ENCODE assay signal across 8 cellular contexts in genomic region chr4:108492816-108493595, GRCh38.
DNase-seq lines count a peak whose midpoint lies in the region; ATAC-seq, FAIRE-seq and TF ChIP-seq lines count a peak whose summit lies in the region.

No MANE protein-coding gene starts in this region.

- H3K27me3 Mint-ChIP-seq in naive thymus-derived CD4-positive, alpha-beta T cell = peaks cover 0 to 3% (median 0%) of the 10 kb centered on the region in 5 donors

- no peak overlapping the region for H3K27ac ChIP-seq in naive thymus-derived CD4-positive, alpha-beta T cell (ENCODE audit: low read depth, low read length)

- H3K9me3 Mint-ChIP-seq in naive thymus-derived CD4-positive, alpha-beta T cell = peaks cover 3 to 46% (median 12%) of the 10 kb centered on the region in 11 donors

- ATAC-seq in naive thymus-derived CD4-positive, alpha-beta T cell = peak; percentile 27
- ATAC-seq in HG03571 (IDR thresholded peaks at IDR 0.05; ENCODE audit: unreplicated experiment) (no peak), GM21723 (IDR thresholded peaks at IDR 0.05; ENCODE audit: unreplicated experiment) (no peak)

- peaks cover 6% of the 10 kb centered on the region for H3K27me3 ChIP-seq in adipocyte (replicated peaks; ENCODE audit: control insufficient read depth, insufficient read depth, low read length)
- no peaks in the 10 kb centered on the region for H3K27me3 ChIP-seq in naive thymus-derived CD4-positive, alpha-beta T cell (ENCODE audit: control insufficient read depth in 2 of 2, insufficient read depth in 2 of 2, low read length in 2 of 2)

- DNase-seq in GM12891 (ENCODE audit: insufficient read length, low spot score) (no peak), LNCaP clone FGC (ENCODE audit: low read depth) (no peak), adipocyte (ENCODE audit: low read depth) (peak; percentile 11), HPDE6-E6E7 (ENCODE audit: extremely low spot score) (no peak), NCI-H146 treated with DMSO at 0.1 percent for 48 hours (lab: John Stamatoyannopoulos, UW; ENCODE audit: unreplicated experiment) (no peak)
- no peak for DNase-seq in naive thymus-derived CD4-positive, alpha-beta T cell

- H3K9me3 ChIP-seq in adipocyte (ENCODE audit: control insufficient read depth, low read length) = peaks cover 41% of the 10 kb centered on the region
- H3K9me3 ChIP-seq in naive thymus-derived CD4-positive, alpha-beta T cell (ENCODE audit: control insufficient read depth in 2 of 3, low read length in 3 of 3) = peaks cover 0 to 12% (median 0%) of the 10 kb centered on the region in 3 experiments

- no peak overlapping the region for H3K9ac ChIP-seq in adipocyte (ENCODE audit: low read length)

- no peak for TF ChIP-seq POLR2A in GM12891 (IDR thresholded peaks at IDR 0.05; ENCODE audit: low read depth, low read length)

- peaks cover 0 to 13% (median 3%) of the 10 kb centered on the region in 7 donors for H3K4me1 Mint-ChIP-seq in naive thymus-derived CD4-positive, alpha-beta T cell

- no peaks in the 10 kb centered on the region for H3K36me3 ChIP-seq in adipocyte (ENCODE audit: control insufficient read depth, insufficient read depth, low read length, severe bottlenecking)
- H3K36me3 ChIP-seq in naive thymus-derived CD4-positive, alpha-beta T cell (ENCODE audit: control insufficient read depth in 2 of 3, insufficient read depth in 3 of 3, low read length in 3 of 3) = no peaks in the 10 kb centered on the region

- peak; percentile 54 for TF ChIP-seq CTCF in LNCaP clone FGC (IDR thresholded peaks at IDR 0.05; ENCODE audit: control insufficient read depth, extremely low read depth, insufficient read depth)

- intact Hi-C loops in naive thymus-derived CD4-positive, alpha-beta T cell (cut with micrococcal nuclease) = loop anchor here (1.0 to 5.0 kb wide), 4 partner anchors 321 to 476 kb away; no protein-coding TSS in a partner anchor

- peak; percentile 79 for FAIRE-seq in GM12891 (lab: Jason Lieb, UNC)

- H3K4me3 ChIP-seq in LNCaP clone FGC (ENCODE audit: low read depth, low read length) (no peak overlapping the region), adipocyte (ENCODE audit: low read length) (no peak overlapping the region)
- no peak overlapping the region for H3K4me3 ChIP-seq in naive thymus-derived CD4-positive, alpha-beta T cell (ENCODE audit: low read length)

- no peak overlapping the region for H3K27ac Mint-ChIP-seq in naive thymus-derived CD4-positive, alpha-beta T cell

- H3K4me3 Mint-ChIP-seq in naive thymus-derived CD4-positive, alpha-beta T cell = no peak overlapping the region

- CTCF ChIA-PET in naive thymus-derived CD4-positive, alpha-beta T cell (lab: Charles Lee) = interaction anchor here (0.6 to 2.0 kb wide), 4 partner anchors 391 to 474 kb away, joined by 3 to 8 read pairs (median 4); no protein-coding TSS in a partner anchor

- H3K36me3 Mint-ChIP-seq in naive thymus-derived CD4-positive, alpha-beta T cell = peaks cover 0 to 29% (median 7%) of the 10 kb centered on the region in 5 donors

- no peaks in the 10 kb centered on the region for H3K4me1 ChIP-seq in adipocyte (ENCODE audit: control insufficient read depth, insufficient read depth, low read length)
- no peaks in the 10 kb centered on the region for H3K4me1 ChIP-seq in naive thymus-derived CD4-positive, alpha-beta T cell (ENCODE audit: control insufficient read depth in 2 of 2, insufficient read depth in 2 of 2, low read length in 2 of 2)

- POLR2A ChIA-PET in naive thymus-derived CD4-positive, alpha-beta T cell (lab: Charles Lee) = interaction anchor here (0.7 kb wide), 1 partner anchor 1572 kb away, joined by 3 read pairs; no protein-coding TSS in a partner anchor

TF ChIP-seq in GM12891, 5 proteins besides CTCF, POLR2A, EP300 and RAD21:
- no peak for TF ChIP-seq PAX5 (IDR thresholded peaks at IDR 0.05; ENCODE audit: insufficient read depth, low read length, severe bottlenecking)
- TF ChIP-seq POLR2AphosphoS5 (IDR thresholded peaks at IDR 0.05; ENCODE audit: low read depth, low read length) = no peak
- TF ChIP-seq TAF1 (IDR thresholded peaks at IDR 0.05; ENCODE audit: low read depth, low read length) = no peak
- TF ChIP-seq POU2F2 (IDR thresholded peaks at IDR 0.05; ENCODE audit: low read depth, low read length) = no peak
- TF ChIP-seq SPI1 (IDR thresholded peaks at IDR 0.05; ENCODE audit: low read depth, low read length) = no peak
